16 cellular contexts compared by ENCODE assay signal in genomic region chr2:108968619-108969018, GRCh38. TPM values are rescaled to one million over a fixed set of nuclear protein-coding genes. Genes with fewer than 3 reads are reported as not detected.
DNase-seq lines count a peak whose midpoint lies in the region.
"Had no signal": no experiment of that assay in that cellular context is flagged by ENCODE, and none has a peak within 500 bp of the region (broad histone marks: within the 10 kb centered on the region; RNA-seq: fewer than 3 reads in every experiment).

No MANE protein-coding gene starts in this region.

- no peaks in the 10 kb centered on the region for H3K27me3 ChIP-seq in MG63
- H3K27me3 ChIP-seq: BLaER1 treated with 17β-estradiol and CSF1 and Interleukin-3, amounts not matched to agents 10 nM and 100 nM had no signal

- no peaks in the 10 kb centered on the region for H3K9me3 ChIP-seq in MG63
- H3K9me3 ChIP-seq: BLaER1 treated with 17β-estradiol and CSF1 and Interleukin-3, amounts not matched to agents 10 nM and 100 nM had no signal

- DNase-seq in A172 (ENCODE audit: low spot score) (peak; percentile 26), H4 (ENCODE audit: low spot score) (peak; percentile 57), amniotic epithelial cell (ENCODE audit: low read depth) (peak; percentile 7), left kidney (ENCODE audit: low read depth, low spot score) (peak; percentile 60), NCI-H2227 treated with DMSO at 0.1 percent for 48 hours (lab: John Stamatoyannopoulos, UW) (no peak), AG08396 (ENCODE audit: low spot score) (no peak), MG63 (no peak)
- DNase-seq in activated CD4-positive, CD25-positive, alpha-beta regulatory T cell treated with anti-CD3 and anti-CD28 coated beads, Interleukin-2, amount 50 U/mL, for 72 hours, result no peak
- DNase-seq: activated CD8-positive, alpha-beta memory T cell treated with anti-CD3 and anti-CD28 coated beads, Interleukin-2, amount 10 ng/mL, durations not matched to agents 7 days and 5 days; aorta; GF-D8; NCI-H2081 treated with DMSO at 0.1 percent for 48 hours; posterior cingulate gyrus had no signal

- H3K4me3 ChIP-seq in MG63, result no peak overlapping the region
- H3K4me3 ChIP-seq: BLaER1 treated with 17β-estradiol and CSF1 and Interleukin-3, amounts not matched to agents 10 nM and 100 nM had no signal

- no peaks in the 10 kb centered on the region for H3K36me3 ChIP-seq in MG63
- H3K36me3 ChIP-seq: BLaER1 treated with 17β-estradiol and CSF1 and Interleukin-3, amounts not matched to agents 10 nM and 100 nM had no signal

RNA-seq across cellular contexts. Expression of gene EDAR, which starts 20.4 kb away (rescaled TPM):
- total RNA-seq in A172 (2014; rRNA removed; shearing (Covaris generic)), result not detected in 2 replicates
- not detected in 2 replicates for total RNA-seq in H4 (2014; rRNA removed; shearing (Covaris generic))
- total RNA-seq in MG63 (2014; rRNA removed; shearing (Covaris generic); ENCODE audit: low replicate concordance), result not detected in 2 replicates
- total RNA-seq: activated CD8-positive, alpha-beta memory T cell treated with anti-CD3 and anti-CD28 coated beads, Interleukin-2, amount 10 ng/mL, durations not matched to agents 7 days and 5 days; aorta; mesenteric fat pad; T-helper 2 cell treated with Interferon-gamma antibody and Interleukin-4, amounts not matched to agents 100 ng/mL and 5 ng/mL, for 36 hours had no signal

Comparison
In these comparisons a context has a peak if more than half of its experiments do, and no peak if none do; other contexts are left out.
1. DNase-seq: peak in A172 (single experiment), H4 (single experiment), amniotic epithelial cell (single experiment) and left kidney (single experiment); none in NCI-H2227 treated with DMSO at 0.1 percent for 48 hours (single experiment), AG08396 (single experiment), activated CD4-positive, CD25-positive, alpha-beta regulatory T cell treated with anti-CD3 and anti-CD28 coated beads, Interleukin-2, amount 50 U/mL, for 72 hours (single experiment) and MG63 (single experiment).